19 cellular contexts compared by ENCODE assay signal in genomic region chr15:51170882-51171577, GRCh38.
"Had no signal": no experiment of that assay in that cellular context is flagged by ENCODE, and none has a peak within 500 bp of the region (broad histone marks: within the 10 kb centered on the region; RNA-seq: fewer than 3 reads in every experiment).

No MANE protein-coding gene starts in this region.

- ATAC-seq: activated T-cell treated with anti-CD3 and anti-CD28 coated beads, Interleukin-2, amount 50 U/mL, for 72 hours; naive thymus-derived CD4-positive, alpha-beta T cell; stimulated activated memory B cell treated with anti-CD40 and anti-IgM and Interleukin-4, amounts not matched to agents 10 μg/mL and 1 μg/mL and 100 μg/mL, for 72 hours had no signal

- H3K36me3 ChIP-seq: neutrophil, spleen, transverse colon, vagina had no signal

- H3K27ac ChIP-seq: epithelial cell of prostate, neutrophil, transverse colon, vagina had no signal

- H3K27me3 ChIP-seq: neutrophil, spleen, transverse colon, vagina had no signal

- DNase-seq: activated CD4-positive, alpha-beta T cell treated with anti-CD3 and anti-CD28 coated beads, Interleukin-2, amount 50 U/mL, for 4 hours; activated effector memory CD4-positive, alpha-beta T cell treated with anti-CD3 and anti-CD28 coated beads, Interleukin-2, amount 50 U/mL, for 16 hours; activated naive CD4-positive, alpha-beta T cell treated with anti-CD3 and anti-CD28 coated beads, Interleukin-2, amount 50 U/mL, for 16 hours; activated T-cell treated with anti-CD3 and anti-CD28 coated beads, Interleukin-2, amount 50 U/mL, for 72 hours; endodermal cell; head of caudate nucleus; immature natural killer cell; kidney glomerular epithelial cell; mesendoderm; naive thymus-derived CD4-positive, alpha-beta T cell; spleen; stimulated activated CD4-positive, alpha-beta T cell treated with anti-CD3 and anti-CD28 coated beads, Interleukin-4, amount 100 ng/mL, for 4 hours; SW 1271; T-helper 2 cell; transverse colon had no signal

- H3K4me3 ChIP-seq: spleen, transverse colon had no signal

- H3K9me3 ChIP-seq: neutrophil, spleen, transverse colon, vagina had no signal
